ENCODE assay signal across 21 cellular contexts in the genomic region with DNA sequence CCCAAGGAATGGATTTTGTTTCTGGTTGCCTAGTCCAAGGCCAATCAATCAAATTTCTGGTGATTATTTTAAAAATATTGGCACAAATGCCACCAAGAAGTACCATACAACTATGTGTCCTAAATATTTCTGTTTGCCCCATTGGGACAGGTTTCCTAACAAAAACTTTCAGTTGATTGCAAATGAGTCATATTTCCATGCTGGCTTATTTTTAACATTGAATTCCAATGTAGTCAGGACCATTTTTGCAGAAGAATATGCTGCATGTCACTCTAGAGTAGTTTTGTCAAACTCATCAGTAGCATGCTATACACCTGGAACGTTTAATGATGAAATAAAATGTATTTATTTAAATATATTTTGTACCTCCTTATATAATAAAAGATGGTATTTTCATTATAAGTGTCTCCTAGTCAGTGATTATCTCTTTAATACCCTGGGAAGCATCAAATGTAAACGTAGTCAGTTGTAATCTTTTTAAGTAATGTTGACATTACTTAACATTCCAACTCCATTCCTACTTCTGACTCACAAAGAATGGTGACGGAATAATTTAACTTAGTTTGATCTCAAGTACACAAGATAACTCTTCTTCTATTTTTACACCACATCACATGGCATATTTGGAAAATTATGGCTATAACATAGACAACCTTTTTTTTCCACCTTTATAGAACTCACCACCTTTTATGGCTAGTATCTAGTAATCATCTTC. TPM values are rescaled to one million over a fixed set of nuclear protein-coding genes. Genes with fewer than 3 reads are reported as not detected.
DNase-seq lines count a peak whose midpoint lies in the region; ATAC-seq and TF ChIP-seq lines count a peak whose summit lies in the region.
"Had no signal": no experiment of that assay in that cellular context is flagged by ENCODE, and none has a peak within 500 bp of the region (broad histone marks: within the 10 kb centered on the region; RNA-seq: fewer than 3 reads in every experiment).

No MANE protein-coding gene starts in this region.

- peaks cover 24% of the 10 kb centered on the region for H3K4me1 ChIP-seq in mesodermal cell (ENCODE audit: control insufficient read depth, insufficient read depth, low read length, poor library complexity, severe bottlenecking)
- H3K4me1 ChIP-seq: breast epithelium had no signal

- WGBS in mesodermal cell (ENCODE audit: insufficient coverage in 2 of 2), 2 experiments, result no CpG with 5 or more reads among the region's 3 CpGs

- peak overlapping the region; percentile 44 for H3K27ac ChIP-seq in mesodermal cell (ENCODE audit: low read depth, low read length, severe bottlenecking)
- H3K27ac ChIP-seq: breast epithelium, skin epidermis had no signal

- H3K4me3 ChIP-seq in cardiac fibroblast (replicated peaks in 1 of 2; ENCODE audit: low read depth in 2 of 2, low read length in 2 of 2) (no peak overlapping the region), mesodermal cell (ENCODE audit: extremely low read depth, insufficient read depth, low read length, poor library complexity, severe bottlenecking) (no peak overlapping the region)
- H3K4me3 ChIP-seq: breast epithelium, skin epidermis had no signal

- DNase-seq in EH (ENCODE audit: low read depth) (peak; percentile 81), NCI-H69 (lab: John Stamatoyannopoulos, UW) (peak; percentile 16), cardiac fibroblast (ENCODE audit: low read depth in 2 of 2) (peak; percentile 28 to 63), activated T-cell treated with anti-CD3 and anti-CD28 coated beads for 4 hours (no peak), NCI-H2029 treated with DMSO at 0.1 percent for 48 hours (lab: John Stamatoyannopoulos, UW) (no peak), NCI-H748 (lab: John Stamatoyannopoulos, UW; ENCODE audit: unreplicated experiment) (no peak)
- DNase-seq: activated B cell treated with CpG ODN at 0.5 μM for 24 hours; activated CD8-positive, alpha-beta T cell treated with anti-CD3 and anti-CD28 coated beads, Interleukin-2, amount 10 ng/mL, durations not matched to agents 7 days and 5 days; activated naive CD4-positive, alpha-beta T cell treated with anti-CD3 and anti-CD28 coated beads, Interleukin-2, amount 50 U/mL, for 16 hours; activated T-cell treated with anti-CD3 and anti-CD28 coated beads, Interleukin-2, amount 50 U/mL, for 48 hours; hippocampal formation; kidney; NCI-H1436 treated with DMSO at 0.1 percent for 48 hours; posterior cingulate gyrus had no signal

- H3K9me3 ChIP-seq in mesodermal cell (ENCODE audit: control insufficient read depth, low read length), result no peaks in the 10 kb centered on the region
- H3K9me3 ChIP-seq: breast epithelium had no signal

- TF ChIP-seq CTCF in cardiac fibroblast (IDR thresholded peaks at IDR 0.05; ENCODE audit: low read depth, low read length), result no peak

- no peak for ATAC-seq in GM21825 (IDR thresholded peaks at IDR 0.05; ENCODE audit: unreplicated experiment)
- ATAC-seq: activated CD8-positive, alpha-beta T cell treated with anti-CD3 and anti-CD28 coated beads, Interleukin-2, amount 10 ng/mL, durations not matched to agents 7 days and 5 days; esophagus mucosa; natural killer cell treated with Interleukin-12 subunit alpha and Interleukin-12 subunit beta and Interleukin-15 and Interleukin-18, amount 100 ng/mL, for 72 hours; Right ventricle myocardium inferior had no signal

- no peaks in the 10 kb centered on the region for H3K36me3 ChIP-seq in mesodermal cell (ENCODE audit: control insufficient read depth, insufficient read depth, low read length)
- H3K36me3 ChIP-seq: breast epithelium had no signal

RNA-seq across cellular contexts. Expression of a gene that starts 39.0 kb away (rescaled TPM):
- polyA plus RNA-seq in mesodermal cell (2013, experiment 1 of 2), result 0.26 TPM
- 0.10 TPM for polyA plus RNA-seq in mesodermal cell (2013, experiment 2 of 2)

Comparison
In these comparisons a context has a peak if more than half of its experiments do, and no peak if none do; other contexts are left out.
1. DNase-seq: peak in EH (single experiment), NCI-H69 (single experiment) and cardiac fibroblast (2 of 2); none in activated T-cell treated with anti-CD3 and anti-CD28 coated beads for 4 hours (single experiment), NCI-H2029 treated with DMSO at 0.1 percent for 48 hours (single experiment) and NCI-H748 (single experiment).